Comparison of ENCODE assay signal across 32 cellular contexts in the genomic region with DNA sequence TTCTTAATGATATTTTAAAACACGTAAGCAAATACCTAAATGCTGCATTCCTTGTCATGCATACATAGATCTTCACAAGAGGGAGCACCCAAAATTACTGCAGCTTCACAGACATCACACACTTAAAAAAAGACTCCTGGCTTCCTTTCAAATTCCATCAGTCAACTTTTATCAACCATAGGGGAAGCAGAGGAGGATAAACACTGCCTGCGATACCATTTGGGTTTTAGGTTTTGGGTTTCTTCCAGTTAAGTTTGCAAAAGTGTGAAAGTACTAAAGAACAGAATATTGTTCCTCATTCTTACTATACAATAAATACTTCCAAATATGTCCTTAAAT.
DNase-seq lines count a peak whose midpoint lies in the region; ATAC-seq and TF ChIP-seq lines count a peak whose summit lies in the region.
"Had no signal": no experiment of that assay in that cellular context is flagged by ENCODE, and none has a peak within 500 bp of the region (broad histone marks: within the 10 kb centered on the region; RNA-seq: fewer than 3 reads in every experiment).

No MANE protein-coding gene starts in this region.

- H3K36me3 Mint-ChIP-seq in endodermal cell (ENCODE audit: low read depth) (no peaks in the 10 kb centered on the region), neural crest cell (ENCODE audit: low read depth) (peaks cover 4% of the 10 kb centered on the region), natural killer cell (no peaks in the 10 kb centered on the region)
- H3K36me3 Mint-ChIP-seq: activated naive CD4-positive, alpha-beta T cell treated with anti-CD3 and anti-CD28 coated beads, Interleukin-2, amount 10 ng/mL, durations not matched to agents 7 days and 5 days; brain; CD14-positive monocyte had no signal

- H3K27me3 ChIP-seq in SK-N-SH (ENCODE audit: insufficient read depth): no peaks in the 10 kb centered on the region
- no peaks in the 10 kb centered on the region for H3K27me3 ChIP-seq in endodermal cell (ENCODE audit: control insufficient read depth, insufficient read depth, low read length, poor library complexity, severe bottlenecking)
- H3K27me3 ChIP-seq: adrenal gland, spleen had no signal

- H3K9ac ChIP-seq in SK-N-SH: no peak overlapping the region
- no peak overlapping the region for H3K9ac ChIP-seq in endodermal cell (ENCODE audit: extremely low read depth, low read length, poor library complexity, severe bottlenecking)

- WGBS in SK-N-SH (ENCODE audit: low lambda C conversion rate): 92% methylated on average over 2 of the region's 2 CpGs
- 70% methylated on average over 2 of the region's 2 CpGs; no CpG with 5 or more reads in 1 of the 2 experiments for WGBS in endodermal cell (ENCODE audit: insufficient coverage in 1 of 2, insufficient read length in 1 of 2), 2 experiments

- no peaks in the 10 kb centered on the region for H3F3A ChIP-seq in SK-N-SH (replicated peaks; ENCODE audit: insufficient read depth)

- peak; percentile 52 for ATAC-seq in SK-N-SH treated with all-trans-retinoic acid at 6 μM for 48 hours
- ATAC-seq in natural killer cell: no peak
- ATAC-seq: activated CD4-positive, CD25-positive, alpha-beta regulatory T cell treated with anti-CD3 and anti-CD28 coated beads, Interleukin-2, amount 50 U/mL, for 24 hours; stimulated activated naive CD8-positive, alpha-beta T cell treated with anti-CD3 and anti-CD28 coated beads, Interleukin-15, Interleukin-2, amounts not matched to agents 100 U/mL and 50 U/mL, for 24 hours had no signal

- no peak overlapping the region for H2AFZ ChIP-seq in SK-N-SH (ENCODE audit: low read depth)

- POLR2A ChIA-PET in SK-N-SH (lab: Yijun Ruan, JAX): no interaction called here

- H3K79me2 ChIP-seq in SK-N-SH (ENCODE audit: insufficient read depth): no peaks in the 10 kb centered on the region

- H3K4me1 ChIP-seq in SK-N-SH (ENCODE audit: control insufficient read depth in 1 of 2, insufficient read depth in 2 of 2, low read depth in 1 of 2, low read length in 1 of 2) (peaks cover 3 to 19% of the 10 kb centered on the region in 2 experiments; a peak in 3 of 4 replicates), endodermal cell (ENCODE audit: control insufficient read depth, insufficient read depth, low read length) (peaks cover 53% of the 10 kb centered on the region)

- H3K4me1 Mint-ChIP-seq in endodermal cell (peaks cover 60% of the 10 kb centered on the region), neural crest cell (peaks cover 75% of the 10 kb centered on the region), natural killer cell (peaks cover 9 to 25% of the 10 kb centered on the region in 2 donors)

- H3K4me2 ChIP-seq in SK-N-SH: no peak overlapping the region

- H3K27me3 Mint-ChIP-seq in endodermal cell (ENCODE audit: insufficient read depth): no peaks in the 10 kb centered on the region
- no peaks in the 10 kb centered on the region for H3K27me3 Mint-ChIP-seq in neural crest cell (ENCODE audit: low read depth)
- no peaks in the 10 kb centered on the region for H3K27me3 Mint-ChIP-seq in natural killer cell (ENCODE audit: low read depth in 2 of 2)

- H3K4me3 Mint-ChIP-seq in endodermal cell (peak overlapping the region; percentile 29), neural crest cell (no peak overlapping the region), natural killer cell (no peak overlapping the region)
- H3K4me3 Mint-ChIP-seq: activated CD4-positive, alpha-beta memory T cell treated with anti-CD3 and anti-CD28 coated beads, Interleukin-2, amount 10 ng/mL, durations not matched to agents 7 days and 5 days; activated naive CD4-positive, alpha-beta T cell treated with anti-CD3 and anti-CD28 coated beads, Interleukin-2, amount 10 ng/mL, durations not matched to agents 7 days and 5 days; activated T-helper 1 cell treated with anti-CD3 and anti-CD28 coated beads, Interleukin-12 subunit alpha, Interleukin-12 subunit beta, Interleukin-2, Interleukin-4 antibody, amounts not matched to agents 30 ng/mL and 10 ng/mL and 1 ng/mL, durations not matched to agents 14 hours and 24 hours and 36 hours; CD14-positive monocyte; nephron progenitor cell had no signal

- DNase-seq in SK-N-SH: no peak
- DNase-seq in NCI-H226: peak; percentile 59
- DNase-seq in endodermal cell: no peak
- no peak for DNase-seq in neural crest cell (ENCODE audit: low read depth, low spot score)
- DNase-seq in T1000 (lab: John Stamatoyannopoulos, UW): no peak
- DNase-seq in natural killer cell: no peak
- no peak for DNase-seq in iPS-NIHi11 (ENCODE audit: low spot score)
- DNase-seq: activated CD4-positive, alpha-beta memory T cell treated with anti-CD3 and anti-CD28 coated beads, Interleukin-2, amount 10 ng/mL, durations not matched to agents 7 days and 5 days; activated CD8-positive, alpha-beta memory T cell treated with anti-CD3 and anti-CD28 coated beads, Interleukin-2, amount 50 U/mL, for 4 hours; activated naive CD4-positive, alpha-beta T cell treated with anti-CD3 and anti-CD28 coated beads, Interleukin-2, amount 10 ng/mL, durations not matched to agents 7 days and 5 days; Caco-2; DMS79; GDM1; kidney glomerular epithelial cell; NCI-H1048; NCI-H446 treated with DMSO at 0.1 percent for 48 hours; NCI-H82; nephron progenitor cell; RPMI8226; spleen; stimulated activated CD4-positive, alpha-beta T cell treated with anti-CD3 and anti-CD28 coated beads, Interleukin-2, amount 100 ng/mL, for 24 hours; stimulated activated naive CD8-positive, alpha-beta T cell treated with anti-CD3 and anti-CD28 coated beads, Interleukin-15, Interleukin-2, amounts not matched to agents 100 U/mL and 50 U/mL, for 24 hours; T-helper 1 cell had no signal

- TF ChIP-seq RAD21 in SK-N-SH (IDR thresholded peaks at IDR 0.05; ENCODE audit: low read length): no peak

- TF ChIP-seq CTCF in SK-N-SH (IDR thresholded peaks at IDR 0.05) (no peak), endodermal cell (conservative IDR thresholded peaks at IDR 0.05) (no peak), neural crest cell (conservative IDR thresholded peaks at IDR 0.05) (no peak), natural killer cell (IDR thresholded peaks at IDR 0.05) (no peak)

- H4K20me1 ChIP-seq in SK-N-SH (ENCODE audit: insufficient read depth): no peaks in the 10 kb centered on the region

- H3K4me3 ChIP-seq in SK-N-SH (ENCODE audit: low read depth in 2 of 2, low read length in 1 of 2) (no peak overlapping the region), endodermal cell (ENCODE audit: low read length) (peak overlapping the region; percentile 59)
- H3K4me3 ChIP-seq: adrenal gland, lung, spleen had no signal

- H3K9me3 ChIP-seq in SK-N-SH (no peaks in the 10 kb centered on the region), endodermal cell (ENCODE audit: control insufficient read depth, low read length) (no peaks in the 10 kb centered on the region)
- H3K9me3 ChIP-seq: adrenal gland, Caco-2, spleen had no signal

- TF ChIP-seq EP300 in SK-N-SH (IDR thresholded peaks at IDR 0.05; ENCODE audit: borderline replicate concordance in 1 of 2, low read depth in 1 of 2, low read length in 1 of 2): no peak

- H3K9me3 Mint-ChIP-seq in endodermal cell: no peaks in the 10 kb centered on the region
- H3K9me3 Mint-ChIP-seq in neural crest cell: peaks cover 5% of the 10 kb centered on the region
- no peaks in the 10 kb centered on the region for H3K9me3 Mint-ChIP-seq in natural killer cell
- H3K9me3 Mint-ChIP-seq: activated CD4-positive, alpha-beta memory T cell treated with anti-CD3 and anti-CD28 coated beads, Interleukin-2, amount 10 ng/mL, durations not matched to agents 7 days and 5 days; activated naive CD4-positive, alpha-beta T cell treated with anti-CD3 and anti-CD28 coated beads, Interleukin-2, amount 10 ng/mL, durations not matched to agents 7 days and 5 days; activated T-helper 1 cell treated with anti-CD3 and anti-CD28 coated beads, Interleukin-12 subunit alpha, Interleukin-12 subunit beta, Interleukin-2, Interleukin-4 antibody, amounts not matched to agents 30 ng/mL and 10 ng/mL and 1 ng/mL, durations not matched to agents 14 hours and 24 hours and 36 hours; brain had no signal

- H3K9me2 ChIP-seq in SK-N-SH: no peaks in the 10 kb centered on the region

- intact Hi-C loops in natural killer cell (cut with micrococcal nuclease): no loop called here

- H3K27ac ChIP-seq in SK-N-SH (ENCODE audit: low read depth in 2 of 2, low read length in 1 of 2) (no peak overlapping the region), endodermal cell (ENCODE audit: low read depth, low read length) (peak overlapping the region; percentile 78)
- H3K27ac ChIP-seq: 22Rv1, adrenal gland, epithelial cell of prostate, spleen had no signal

- CTCF ChIA-PET in SK-N-SH (lab: Yijun Ruan, JAX): interaction anchor here (0.5 to 1.7 kb wide), 2 partner anchors 10 to 1391 kb away, joined by 4 to 6 read pairs; no protein-coding TSS in a partner anchor

- H3K36me3 ChIP-seq in SK-N-SH (replicated peaks in 1 of 2; ENCODE audit: control insufficient read depth in 1 of 2, insufficient read depth in 2 of 2, low read length in 1 of 2): no peaks in the 10 kb centered on the region
- H3K36me3 ChIP-seq in endodermal cell (ENCODE audit: control insufficient read depth, insufficient read depth, low read length): peaks cover 5% of the 10 kb centered on the region
- H3K36me3 ChIP-seq: adrenal gland, spleen had no signal

- H3K27ac Mint-ChIP-seq in endodermal cell (no peak overlapping the region), neural crest cell (ENCODE audit: unreplicated experiment) (peak overlapping the region; percentile 95), natural killer cell (no peak overlapping the region)
- H3K27ac Mint-ChIP-seq: activated CD4-positive, alpha-beta memory T cell treated with anti-CD3 and anti-CD28 coated beads, Interleukin-2, amount 10 ng/mL, durations not matched to agents 7 days and 5 days; activated naive CD4-positive, alpha-beta T cell treated with anti-CD3 and anti-CD28 coated beads, Interleukin-2, amount 10 ng/mL, durations not matched to agents 7 days and 5 days; activated T-helper 1 cell treated with anti-CD3 and anti-CD28 coated beads, Interleukin-12 subunit alpha, Interleukin-12 subunit beta, Interleukin-2, Interleukin-4 antibody, amounts not matched to agents 30 ng/mL and 10 ng/mL and 1 ng/mL, durations not matched to agents 14 hours and 24 hours and 36 hours; CD14-positive monocyte had no signal

TF ChIP-seq in SK-N-SH treated with all-trans-retinoic acid at 6 μM for 48 hours, 23 proteins besides CTCF, POLR2A, EP300 and RAD21 (continues in another document):
- TF ChIP-seq ISL1 (CRISPR knock-in tag; IDR thresholded peaks at IDR 0.05): peak; percentile 9; the same call in 1 of the 2 replicates
- no peak for TF ChIP-seq ARNTL (CRISPR knock-in tag; IDR thresholded peaks at IDR 0.05; ENCODE audit: borderline replicate concordance, low read depth)
- no peak for TF ChIP-seq GLIS3 (CRISPR knock-in tag; IDR thresholded peaks at IDR 0.05)
- TF ChIP-seq TOX (CRISPR knock-in tag; IDR thresholded peaks at IDR 0.05; ENCODE audit: borderline replicate concordance): no peak
